In genomic region chr7:70761711-70762328, GRCh38 we compare ENCODE assay signal across 1 cellular context.
TF ChIP-seq lines count a peak whose summit lies in the region.

No MANE protein-coding gene starts in this region.

TF ChIP-seq in GM12878, 131 proteins besides CTCF, POLR2A, EP300 and RAD21 (continued from another document):
- peak; percentile 89 for TF ChIP-seq SKIL (IDR thresholded peaks at IDR 0.05; ENCODE audit: low read depth, poor library complexity, severe bottlenecking)
- no peak for TF ChIP-seq ZBTB33 (IDR thresholded peaks at IDR 0.05)
- TF ChIP-seq NKRF (conservative IDR thresholded peaks at IDR 0.05): no peak
- TF ChIP-seq TCF12 (IDR thresholded peaks at IDR 0.05; ENCODE audit: low read depth, low read length): peak; percentile 56; the same call in 1 of the 2 replicates
- no peak for TF ChIP-seq WRNIP1 (IDR thresholded peaks at IDR 0.05; ENCODE audit: borderline replicate concordance, low read depth, low read length)
- TF ChIP-seq STAT3 (IDR thresholded peaks at IDR 0.05; ENCODE audit: low read depth, low read length): 0 out of 2 replicates have a peak, but pooled peaks have one; percentile 66
TF ChIP-seq in GM12878: peak in this region for 46.
